15 cellular contexts compared by ENCODE assay signal in the genomic region with DNA sequence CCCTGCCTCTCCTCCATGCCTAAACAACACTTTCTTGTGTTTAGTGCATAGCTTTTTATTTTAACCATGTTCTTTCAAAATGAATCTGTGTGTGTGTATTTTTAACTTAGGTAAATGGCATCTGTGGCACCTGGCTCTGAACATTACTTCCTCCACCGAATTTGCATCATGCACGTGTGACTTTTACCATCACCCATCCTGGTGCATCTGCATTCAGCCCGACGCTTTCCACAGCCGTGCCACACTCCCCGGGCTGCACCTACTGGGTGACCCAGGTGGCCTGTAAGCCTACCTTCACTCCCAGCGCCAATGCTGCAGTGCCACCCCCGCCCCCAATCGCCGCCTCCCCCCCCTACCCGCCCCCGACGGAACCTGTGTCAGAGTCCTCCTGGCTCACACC. TPM values are rescaled to one million over a fixed set of nuclear protein-coding genes. Genes with fewer than 3 reads are reported as not detected.
A peak's percentile ranks its signal among the peaks of the same experiment; 100 is the strongest.
DNase-seq lines count a peak whose midpoint lies in the region; ATAC-seq and TF ChIP-seq lines count a peak whose summit lies in the region.
"Had no signal": no experiment of that assay in that cellular context is flagged by ENCODE, and none has a peak within 500 bp of the region (broad histone marks: within the 10 kb centered on the region; RNA-seq: fewer than 3 reads in every experiment).

No MANE protein-coding gene starts in this region.

- H2AFZ ChIP-seq in SU-DHL-6 (ENCODE audit: low read depth, low read length, severe bottlenecking) = no peak overlapping the region

- H3K27ac ChIP-seq in SU-DHL-6 (ENCODE audit: low read depth, low read length) (peak overlapping the region; percentile 89), foreskin keratinocyte (no peak overlapping the region)
- H3K27ac ChIP-seq: breast epithelium had no signal

- TF ChIP-seq CTCF in GM12865 (IDR thresholded peaks at IDR 0.05; ENCODE audit: insufficient read depth, low read depth, low read length, missing control alignments) (no peak), SU-DHL-6 (IDR thresholded peaks at IDR 0.05; ENCODE audit: insufficient read depth, low read length, poor library complexity, severe bottlenecking) (no peak), foreskin keratinocyte (conservative IDR thresholded peaks at IDR 0.05) (no peak)

- peaks cover 21% of the 10 kb centered on the region for H3F3A ChIP-seq in SU-DHL-6 (ENCODE audit: insufficient read depth)

- ATAC-seq in GM19395 (IDR thresholded peaks at IDR 0.05; ENCODE audit: unreplicated experiment) (peak; percentile 57), HG02840 (IDR thresholded peaks at IDR 0.05; ENCODE audit: low FRiP score, unreplicated experiment) (peak; percentile 67), foreskin keratinocyte (no peak)

- H3K4me3 ChIP-seq in GM12865 (ENCODE audit: low read depth, low read length) (peak overlapping the region; percentile 17), SU-DHL-6 (ENCODE audit: insufficient read depth, low read length, poor library complexity, severe bottlenecking) (no peak overlapping the region)
- H3K4me3 ChIP-seq: breast epithelium had no signal

- no peaks in the 10 kb centered on the region for H3K4me1 ChIP-seq in foreskin keratinocyte
- H3K4me1 ChIP-seq: breast epithelium had no signal

- H3K79me2 ChIP-seq in SU-DHL-6 (ENCODE audit: insufficient read depth, low read length) = no peaks in the 10 kb centered on the region

- no peaks in the 10 kb centered on the region for H3K36me3 ChIP-seq in SU-DHL-6 (ENCODE audit: low read length)
- H3K36me3 ChIP-seq: breast epithelium had no signal

- H3K9me2 ChIP-seq in SU-DHL-6 (replicated peaks; ENCODE audit: insufficient read depth, low read length) = no peaks in the 10 kb centered on the region

- H3K27me3 ChIP-seq in SU-DHL-6 (ENCODE audit: low read length) (no peaks in the 10 kb centered on the region), foreskin keratinocyte (no peaks in the 10 kb centered on the region)

- peak overlapping the region; percentile 44 for H3K9ac ChIP-seq in SU-DHL-6 (ENCODE audit: low read length)

- H4K20me1 ChIP-seq in SU-DHL-6 (ENCODE audit: low read depth, low read length) = no peaks in the 10 kb centered on the region

- DNase-seq in GM12865 (ENCODE audit: low read depth) = peak; percentile 81
- no peak for DNase-seq in glomerular visceral epithelial cell (ENCODE audit: extremely low spot score)
- no peak for DNase-seq in foreskin keratinocyte
- DNase-seq in stimulated activated CD4-positive, alpha-beta T cell treated with anti-CD3 and anti-CD28 coated beads, Interleukin-4, amount 100 ng/mL, for 4 hours = no peak
- DNase-seq in activated effector memory CD4-positive, alpha-beta T cell treated with anti-CD3 and anti-CD28 coated beads, Interleukin-2, amount 50 U/mL, for 16 hours = no peak
- DNase-seq: activated CD4-positive, alpha-beta T cell treated with anti-CD3 and anti-CD28 coated beads, Interleukin-2, amount 50 U/mL, for 4 hours; activated effector memory CD4-positive, alpha-beta T cell treated with Interleukin-2 at 50 U/mL for 16 hours; glutamatergic neuron; left ventricle myocardium superior; NCI-H1417; T-helper 1 cell had no signal

- H3K9me3 ChIP-seq in SU-DHL-6 (ENCODE audit: insufficient read depth, low read length) = no peaks in the 10 kb centered on the region
- H3K9me3 ChIP-seq: breast epithelium had no signal

- H3K4me2 ChIP-seq in SU-DHL-6 (ENCODE audit: low read depth, low read length, poor library complexity, severe bottlenecking) = peak overlapping the region; percentile 60

RNA-seq across cellular contexts. Expression of a gene that starts 12.7 kb away (rescaled TPM):
- total RNA-seq in foreskin keratinocyte = not detected in 2 replicates
- polyA plus RNA-seq in foreskin keratinocyte = not detected in 2 replicates

RNA-seq across cellular contexts. Expression of a gene that starts 49.8 kb away (rescaled TPM):
- not detected in 2 replicates for total RNA-seq in foreskin keratinocyte
- not detected in 2 replicates for polyA plus RNA-seq in foreskin keratinocyte
- total RNA-seq: left ventricle myocardium superior had no signal
